ENCODE assay signal across 13 cellular contexts in the genomic region with DNA sequence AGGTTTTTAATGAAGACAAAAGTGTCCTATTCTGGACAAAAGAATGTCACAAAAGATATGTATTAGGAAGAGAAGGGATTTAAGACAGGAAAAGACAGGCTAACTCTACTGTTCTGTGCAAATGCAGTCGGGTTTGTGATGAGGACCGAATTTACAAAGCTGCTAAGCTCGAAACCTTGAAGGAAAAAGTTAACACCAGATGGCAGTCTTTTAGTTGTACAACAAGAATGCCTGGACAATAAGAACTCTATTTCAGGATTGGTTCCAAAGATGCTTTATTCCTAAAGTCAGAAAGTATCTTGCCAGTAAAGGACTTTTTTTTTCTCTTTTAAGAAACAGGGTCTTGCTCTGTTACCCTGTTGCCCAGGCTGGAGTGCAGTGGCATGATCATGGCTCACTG. TPM values are rescaled to one million over a fixed set of nuclear protein-coding genes. Genes with fewer than 3 reads are reported as not detected.
DNase-seq lines count a peak whose midpoint lies in the region; FAIRE-seq and TF ChIP-seq lines count a peak whose summit lies in the region.
"Had no signal": no experiment of that assay in that cellular context is flagged by ENCODE, and none has a peak within 500 bp of the region (broad histone marks: within the 10 kb centered on the region; RNA-seq: fewer than 3 reads in every experiment).

No MANE protein-coding gene starts in this region.

- no peaks in the 10 kb centered on the region for H3K36me3 ChIP-seq in OCI-LY3 (replicated peaks; ENCODE audit: low read depth, low read length)
- no peaks in the 10 kb centered on the region for H3K36me3 ChIP-seq in esophagus muscularis mucosa
- H3K36me3 ChIP-seq in small intestine (ENCODE audit: control insufficient read depth in 2 of 2, insufficient read depth in 2 of 2, low read length in 2 of 2) = no peaks in the 10 kb centered on the region

- intact Hi-C loops in esophagus muscularis mucosa (cut with DNase I) = no loop called here

- no peak overlapping the region for H2AFZ ChIP-seq in OCI-LY3 (ENCODE audit: low read depth, low read length)

- FAIRE-seq in small intestine (lab: Jason Lieb, UNC) = no peak
- FAIRE-seq: colon had no signal

- DNase-seq in SIG-M5 treated with dmso at 0.1 percent for 504 hours (lab: John Stamatoyannopoulos, UW; ENCODE audit: unreplicated experiment) (peak; percentile 19), SIG-M5 (lab: John Stamatoyannopoulos, UW) (no peak), esophagus muscularis mucosa (ENCODE audit: extremely low spot score) (no peak), small intestine (peak; percentile 5), iPS-NIHi11 (ENCODE audit: low spot score) (no peak), retina (no peak)
- no peak for DNase-seq in activated naive CD4-positive, alpha-beta T cell (lab: John Stamatoyannopoulos, UW)
- DNase-seq: CD4-positive, alpha-beta T cell; NCI-H446 treated with DMSO at 0.1 percent for 48 hours; stimulated activated CD4-positive, alpha-beta T cell treated with anti-CD3 and anti-CD28 coated beads, Interleukin-4, amount 100 ng/mL, for 24 hours had no signal

- H3K4me1 ChIP-seq in OCI-LY3 (ENCODE audit: low read length) (no peaks in the 10 kb centered on the region), esophagus muscularis mucosa (no peaks in the 10 kb centered on the region), small intestine (ENCODE audit: control insufficient read depth in 2 of 2, insufficient read depth in 1 of 2, low read depth in 1 of 2, low read length in 1 of 2) (no peaks in the 10 kb centered on the region)

- TF ChIP-seq EP300 in esophagus muscularis mucosa (IDR thresholded peaks at IDR 0.05) = no peak

- H3K27ac ChIP-seq in OCI-LY3 (ENCODE audit: low read length) (no peak overlapping the region), esophagus muscularis mucosa (replicated peaks in 1 of 4) (no peak overlapping the region), small intestine (ENCODE audit: low read depth in 1 of 2, low read length in 1 of 2) (no peak overlapping the region)

- H3K27me3 ChIP-seq in OCI-LY3 (ENCODE audit: low read depth, low read length) (no peaks in the 10 kb centered on the region), esophagus muscularis mucosa (no peaks in the 10 kb centered on the region), small intestine (ENCODE audit: control insufficient read depth in 2 of 2, insufficient read depth in 2 of 2, low read length in 2 of 2) (no peaks in the 10 kb centered on the region)

- no peak overlapping the region for H3K4me2 ChIP-seq in OCI-LY3 (ENCODE audit: low read length)

- H3K79me2 ChIP-seq in OCI-LY3 (ENCODE audit: low read length) = no peaks in the 10 kb centered on the region

- TF ChIP-seq CTCF in OCI-LY3 (IDR thresholded peaks at IDR 0.05; ENCODE audit: low read depth, low read length) (peak; percentile 53), esophagus muscularis mucosa (IDR thresholded peaks at IDR 0.05) (peak in 2 of 3 experiments; percentile 7 to 27)

- WGBS in esophagus muscularis mucosa = 52% methylated on average over 3 of the region's 3 CpGs
- 28 to 45% (median 43%) methylated on average over 3 of the region's 3 CpGs for WGBS in small intestine, 3 donors

- H4K20me1 ChIP-seq in OCI-LY3 (ENCODE audit: insufficient read depth, low read length) = no peaks in the 10 kb centered on the region

- H3K4me3 ChIP-seq in OCI-LY3 (ENCODE audit: low read length) (no peak overlapping the region), esophagus muscularis mucosa (no peak overlapping the region), small intestine (ENCODE audit: low read depth in 1 of 2, low read length in 2 of 2) (no peak overlapping the region)

- no peak overlapping the region for H3K9ac ChIP-seq in OCI-LY3 (ENCODE audit: low read length)

- no peak for TF ChIP-seq POLR2A in esophagus muscularis mucosa (IDR thresholded peaks at IDR 0.05; ENCODE audit: low read depth)

- H3K9me3 ChIP-seq in OCI-LY3 (ENCODE audit: insufficient read depth, low read length) (no peaks in the 10 kb centered on the region), esophagus muscularis mucosa (no peaks in the 10 kb centered on the region), small intestine (ENCODE audit: control insufficient read depth, low read depth) (no peaks in the 10 kb centered on the region)

RNA-seq across cellular contexts. Expression of a gene that starts 51.1 kb away (rescaled TPM):
- 10 to 100 TPM in 1 of 4 donors, 1 to 10 TPM in 3; 4.6 to 12.4 (median 7.9) TPM for total RNA-seq in esophagus muscularis mucosa
- polyA plus RNA-seq in small intestine = under 1 TPM in 2 of 3 donors, not detected in 1; under 0.01 to 0.54 TPM
- total RNA-seq: CD4-positive, alpha-beta T cell; left lobe of liver had no signal

Comparison
In these comparisons a context has a peak if more than half of its experiments do, and no peak if none do; other contexts are left out.
1. DNase-seq: peak in SIG-M5 treated with dmso at 0.1 percent for 504 hours (single experiment) and small intestine (single experiment); none in SIG-M5 (single experiment), esophagus muscularis mucosa (single experiment), activated naive CD4-positive, alpha-beta T cell (0 of 4), iPS-NIHi11 (single experiment) and retina (single experiment).